ENCODE assay signal across 8 cellular contexts in the genomic region with DNA sequence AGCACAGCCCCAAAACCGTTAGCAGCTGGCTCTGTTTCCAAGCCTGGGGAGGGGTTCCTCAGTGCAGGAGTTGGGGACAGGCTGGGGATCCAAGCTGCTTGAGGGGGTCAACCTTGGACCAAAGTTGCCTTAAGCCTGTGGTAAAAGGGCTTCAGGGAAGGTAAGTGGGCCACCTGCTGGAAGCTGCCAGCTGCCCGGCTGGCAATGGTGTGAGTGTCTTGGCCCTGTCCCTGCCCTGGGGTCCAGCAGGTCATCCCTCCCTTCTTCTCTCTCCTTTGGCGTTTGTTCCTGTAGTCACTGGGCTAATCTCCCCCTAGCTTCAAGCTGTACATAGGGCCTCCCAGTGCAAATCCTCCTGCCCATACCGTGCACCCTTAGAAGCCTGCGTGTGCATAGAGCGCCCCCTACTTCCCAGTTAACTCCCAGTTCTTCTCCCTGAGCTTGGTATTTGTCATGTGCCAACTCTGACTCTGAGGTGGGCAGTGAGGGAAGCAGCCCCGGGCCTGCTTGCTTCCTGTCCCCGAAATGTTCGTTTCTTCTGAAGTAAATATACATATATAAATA. TPM values are rescaled to one million over a fixed set of nuclear protein-coding genes. Genes with fewer than 3 reads are reported as not detected.
DNase-seq lines count a peak whose midpoint lies in the region; ATAC-seq and TF ChIP-seq lines count a peak whose summit lies in the region.

No MANE protein-coding gene starts in this region.

- no peak for ATAC-seq in HG02981 (IDR thresholded peaks at IDR 0.05; ENCODE audit: unreplicated experiment)

- TF ChIP-seq CTCF in nephron (IDR thresholded peaks at IDR 0.05; ENCODE audit: unreplicated experiment in 3 of 3) = peak; percentile 44 to 52 (median 50)

- H3K36me3 Mint-ChIP-seq in activated CD4-positive, alpha-beta T cell treated with anti-CD3 and anti-CD28 coated beads, Interleukin-2, amount 10 ng/mL, durations not matched to agents 24 days and 14 days (ENCODE audit: low read depth) = peaks cover 41% of the 10 kb centered on the region
- H3K36me3 Mint-ChIP-seq in nephron (ENCODE audit: low read depth) = peaks cover 37% of the 10 kb centered on the region

- H3K27ac ChIP-seq in caudate nucleus (ENCODE audit: low read depth, low read length) = peak overlapping the region; percentile 9

- H3K27me3 Mint-ChIP-seq in activated CD4-positive, alpha-beta T cell treated with anti-CD3 and anti-CD28 coated beads, Interleukin-2, amount 10 ng/mL, durations not matched to agents 24 days and 14 days = no peaks in the 10 kb centered on the region
- H3K27me3 Mint-ChIP-seq in nephron (ENCODE audit: low read depth) = no peaks in the 10 kb centered on the region

- peaks cover 19% of the 10 kb centered on the region for H3K4me1 Mint-ChIP-seq in activated CD4-positive, alpha-beta T cell treated with anti-CD3 and anti-CD28 coated beads, Interleukin-2, amount 10 ng/mL, durations not matched to agents 24 days and 14 days
- H3K4me1 Mint-ChIP-seq in nephron = peaks cover 8% of the 10 kb centered on the region

- peak; percentile 66 for DNase-seq in activated CD4-positive, alpha-beta T cell treated with anti-CD3 and anti-CD28 coated beads, Interleukin-2, amount 10 ng/mL, durations not matched to agents 24 days and 14 days
- DNase-seq in activated CD4-positive, alpha-beta T cell treated with anti-CD3 and anti-CD28 coated beads, Interleukin-2, amount 50 U/mL, for 1 hour = no peak
- peak; percentile 26 for DNase-seq in NCI-H460 (ENCODE audit: extremely low read depth, low read depth)
- peak in 45 of 61 donors; percentile 6 to 77 (median 45) for DNase-seq in caudate nucleus (lab: John Stamatoyannopoulos, UW)
- no peak for DNase-seq in stimulated activated CD4-positive, alpha-beta T cell treated with anti-CD3 and anti-CD28 coated beads, Interleukin-2, amount 100 ng/mL, for 24 hours
- DNase-seq in activated T-cell treated with anti-CD3 and anti-CD28 coated beads, Interleukin-2, amount 50 U/mL, for 48 hours = no peak

- H3K27ac Mint-ChIP-seq in activated CD4-positive, alpha-beta T cell treated with anti-CD3 and anti-CD28 coated beads, Interleukin-2, amount 10 ng/mL, durations not matched to agents 24 days and 14 days = no peak overlapping the region
- H3K27ac Mint-ChIP-seq in nephron = no peak overlapping the region

- intact Hi-C loops in activated CD4-positive, alpha-beta T cell treated with anti-CD3 and anti-CD28 coated beads, Interleukin-2, amount 10 ng/mL, durations not matched to agents 24 days and 14 days (cut with micrococcal nuclease) = no loop called here

- H3K4me3 Mint-ChIP-seq in activated CD4-positive, alpha-beta T cell treated with anti-CD3 and anti-CD28 coated beads, Interleukin-2, amount 10 ng/mL, durations not matched to agents 24 days and 14 days = no peak overlapping the region
- no peak overlapping the region for H3K4me3 Mint-ChIP-seq in nephron

- no peaks in the 10 kb centered on the region for H3K9me3 Mint-ChIP-seq in activated CD4-positive, alpha-beta T cell treated with anti-CD3 and anti-CD28 coated beads, Interleukin-2, amount 10 ng/mL, durations not matched to agents 24 days and 14 days
- H3K9me3 Mint-ChIP-seq in nephron = no peaks in the 10 kb centered on the region

RNA-seq across cellular contexts. Expression of a gene that starts 4.4 kb away (rescaled TPM):
- total RNA-seq in activated CD4-positive, alpha-beta T cell treated with anti-CD3 and anti-CD28 coated beads, Interleukin-2, amount 10 ng/mL, durations not matched to agents 24 days and 14 days = 179 and 187 TPM in 2 replicates
- 95.4 and 111 TPM in 2 replicates for total RNA-seq in NCI-H460 (2014; rRNA removed; shearing (Covaris generic))
- polyA plus RNA-seq in NCI-H460 (2014; cell fraction: nucleus; rRNA removed) = 22.1 and 56.4 TPM in 2 replicates

RNA-seq across cellular contexts. Expression of a gene that starts 4.7 kb away (rescaled TPM):
- total RNA-seq in activated CD4-positive, alpha-beta T cell treated with anti-CD3 and anti-CD28 coated beads, Interleukin-2, amount 10 ng/mL, durations not matched to agents 24 days and 14 days = 144 and 152 TPM in 2 replicates
- 19.3 and 21.3 TPM in 2 replicates for total RNA-seq in NCI-H460 (2014; rRNA removed; shearing (Covaris generic))
- polyA plus RNA-seq in NCI-H460 (2014; cell fraction: nucleus; rRNA removed) = 48.6 and 79.9 TPM in 2 replicates

RNA-seq across cellular contexts. Expression of a gene that starts 28.8 kb away (rescaled TPM):
- total RNA-seq in activated CD4-positive, alpha-beta T cell treated with anti-CD3 and anti-CD28 coated beads, Interleukin-2, amount 10 ng/mL, durations not matched to agents 24 days and 14 days = 92.5 and 94.7 TPM in 2 replicates
- total RNA-seq in NCI-H460 (2014; rRNA removed; shearing (Covaris generic)) = 89.8 and 95.9 TPM in 2 replicates
- polyA plus RNA-seq in NCI-H460 (2014; cell fraction: nucleus; rRNA removed) = 127 and 149 TPM in 2 replicates

RNA-seq across cellular contexts. Expression of a gene that starts 35.6 kb away (rescaled TPM):
- total RNA-seq in activated CD4-positive, alpha-beta T cell treated with anti-CD3 and anti-CD28 coated beads, Interleukin-2, amount 10 ng/mL, durations not matched to agents 24 days and 14 days = 1.1 and 1.2 TPM in 2 replicates
- total RNA-seq in NCI-H460 (2014; rRNA removed; shearing (Covaris generic)) = 0.30 and 0.35 TPM in 2 replicates
- polyA plus RNA-seq in NCI-H460 (2014; cell fraction: nucleus; rRNA removed) = 2.4 and 4.8 TPM in 2 replicates

RNA-seq across cellular contexts. Expression of a gene that starts 40.1 kb away (rescaled TPM):
- total RNA-seq in activated CD4-positive, alpha-beta T cell treated with anti-CD3 and anti-CD28 coated beads, Interleukin-2, amount 10 ng/mL, durations not matched to agents 24 days and 14 days = 278 and 283 TPM in 2 replicates
- total RNA-seq in NCI-H460 (2014; rRNA removed; shearing (Covaris generic)) = 19.3 and 23.1 TPM in 2 replicates
- 72.9 and 89.1 TPM in 2 replicates for polyA plus RNA-seq in NCI-H460 (2014; cell fraction: nucleus; rRNA removed)

Comparison
In these comparisons a context has a peak if more than half of its experiments do, and no peak if none do; other contexts are left out.
1. DNase-seq: peak in activated CD4-positive, alpha-beta T cell treated with anti-CD3 and anti-CD28 coated beads, Interleukin-2, amount 10 ng/mL, durations not matched to agents 24 days and 14 days (single experiment), NCI-H460 (single experiment) and caudate nucleus (45 of 61); none in activated CD4-positive, alpha-beta T cell treated with anti-CD3 and anti-CD28 coated beads, Interleukin-2, amount 50 U/mL, for 1 hour (single experiment), stimulated activated CD4-positive, alpha-beta T cell treated with anti-CD3 and anti-CD28 coated beads, Interleukin-2, amount 100 ng/mL, for 24 hours (0 of 2) and activated T-cell treated with anti-CD3 and anti-CD28 coated beads, Interleukin-2, amount 50 U/mL, for 48 hours (0 of 2).